8 cellular contexts compared by ENCODE assay signal in the genomic region with DNA sequence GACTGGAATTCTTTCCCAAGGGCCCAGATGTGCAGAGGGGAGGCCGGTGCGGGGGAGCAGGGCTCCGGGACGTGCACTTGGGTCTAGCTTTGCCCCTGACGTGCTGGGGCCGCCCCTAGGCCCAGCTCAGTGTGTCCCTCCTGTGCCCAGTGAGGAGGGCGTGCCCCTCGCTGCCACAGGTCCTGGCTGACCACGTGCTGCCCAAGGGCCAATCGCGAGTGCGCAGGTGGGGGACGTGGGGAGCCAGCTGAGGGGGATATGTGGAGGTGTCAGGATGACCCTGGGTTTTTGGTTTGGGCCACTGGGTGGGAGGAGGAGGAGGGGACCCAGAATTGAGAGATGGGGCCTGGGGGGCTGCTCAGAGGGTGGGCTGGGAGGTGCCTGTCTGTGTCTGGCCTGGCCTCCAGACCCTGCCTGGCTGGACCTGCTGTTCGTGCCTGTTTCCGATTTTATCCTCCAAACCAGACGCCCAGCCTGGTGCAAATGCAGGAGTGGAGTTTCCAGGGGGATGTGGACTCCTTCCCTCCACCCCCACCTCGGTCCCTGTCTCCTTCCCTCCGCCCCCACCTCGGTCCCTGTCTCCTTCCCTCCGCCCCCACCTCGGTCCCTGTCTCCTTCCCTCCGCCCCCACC. TPM values are rescaled to one million over a fixed set of nuclear protein-coding genes. Genes with fewer than 3 reads are reported as not detected.
DNase-seq lines count a peak whose midpoint lies in the region; ATAC-seq and TF ChIP-seq lines count a peak whose summit lies in the region.

No MANE protein-coding gene starts in this region.

- H3K27me3 Mint-ChIP-seq in chondrocyte (ENCODE audit: low read depth), result no peaks in the 10 kb centered on the region

- no peaks in the 10 kb centered on the region for H3K27me3 ChIP-seq in thyroid gland

- ATAC-seq in GM21447 (IDR thresholded peaks at IDR 0.05; ENCODE audit: unreplicated experiment) (peak; percentile 39), left lobe of liver (peak; percentile 64), HG02870 (IDR thresholded peaks at IDR 0.05; ENCODE audit: unreplicated experiment) (no peak)

- peaks cover 2% of the 10 kb centered on the region for H3K36me3 Mint-ChIP-seq in chondrocyte (ENCODE audit: low read depth)

- DNase-seq in Ammon's horn (ENCODE audit: low spot score) (peak; percentile 36), NCI-H82 treated with DMSO at 0.1 percent for 48 hours (lab: John Stamatoyannopoulos, UW; ENCODE audit: unreplicated experiment) (peak; percentile 9), chondrocyte (ENCODE audit: low spot score) (peak; percentile 91), left lobe of liver (ENCODE audit: low spot score) (peak; percentile 49), thyroid gland (peak; percentile 75 to 82)
- DNase-seq in stimulated activated CD4-positive, alpha-beta T cell treated with anti-CD3 and anti-CD28 coated beads, Interleukin-12 subunit alpha, Interleukin-12 subunit beta, amount 100 ng/mL, for 4 hours, result no peak

- no peaks in the 10 kb centered on the region for H3K9me3 ChIP-seq in thyroid gland

- H3K36me3 ChIP-seq in thyroid gland, result no peaks in the 10 kb centered on the region

- 6 to 9% methylated on average over 9 to 13 of the region's 22 CpGs for WGBS in thyroid gland, 2 donors

- intact Hi-C loops in thyroid gland (cut with DNase I), result no loop called here

- H3K4me3 Mint-ChIP-seq in chondrocyte (ENCODE audit: unreplicated experiment), result peak overlapping the region; percentile 62

- no peaks in the 10 kb centered on the region for H3K9me3 Mint-ChIP-seq in chondrocyte (ENCODE audit: low read depth)

- TF ChIP-seq CTCF in chondrocyte (IDR thresholded peaks at IDR 0.05) (no peak), thyroid gland (IDR thresholded peaks at IDR 0.05) (no peak)

- peak overlapping the region; percentile 49 to 76 (median 64) for H3K27ac ChIP-seq in thyroid gland

- peaks cover 9% of the 10 kb centered on the region for H3K4me1 Mint-ChIP-seq in chondrocyte (ENCODE audit: low read depth)

- H3K4me3 ChIP-seq in thyroid gland (replicated peaks in 1 of 3), result peak overlapping the region in 1 of 3 donors; percentile 34

- H3K27ac Mint-ChIP-seq in chondrocyte (ENCODE audit: unreplicated experiment), result peak overlapping the region; percentile 91

- H3K4me1 ChIP-seq in thyroid gland, result peaks cover 7 to 14% of the 10 kb centered on the region in 2 donors

- peak in 1 of 2 donors; percentile 24 for TF ChIP-seq POLR2A in thyroid gland (IDR thresholded peaks at IDR 0.05)

RNA-seq across cellular contexts. Expression of a gene that starts 6.1 kb away (rescaled TPM):
- total RNA-seq in chondrocyte (not detected in 3 replicates), left lobe of liver (not detected), thyroid gland (not detected)

RNA-seq across cellular contexts. Expression of a gene that starts 35.7 kb away (rescaled TPM):
- total RNA-seq in chondrocyte (9.2 to 15.1 TPM (median 9.2 TPM) in 3 replicates), left lobe of liver (8.4 TPM), thyroid gland (10 to 100 TPM; 10.3 to 27.6 (median 19.6) TPM)
